8 cellular contexts compared by ENCODE assay signal in genomic region chr15:52790941-52791751, GRCh38. TPM values are rescaled to one million over a fixed set of nuclear protein-coding genes. Genes with fewer than 3 reads are reported as not detected.
A peak's percentile ranks its signal among the peaks of the same experiment; 100 is the strongest.
DNase-seq lines count a peak whose midpoint lies in the region; ATAC-seq and TF ChIP-seq lines count a peak whose summit lies in the region.

No MANE protein-coding gene starts in this region.

- no peaks in the 10 kb centered on the region for H3K9me3 Mint-ChIP-seq in activated naive CD8-positive, alpha-beta T cell (ENCODE audit: low read depth)
- H3K9me3 Mint-ChIP-seq in activated naive CD8-positive, alpha-beta T cell treated with anti-CD3 and anti-CD28 coated beads, Interleukin-2, amount 50 U/mL, for 24 hours = no peaks in the 10 kb centered on the region
- H3K9me3 Mint-ChIP-seq in brain = peaks cover 0 to 12% (median 6%) of the 10 kb centered on the region in 5 experiments

- H3K27me3 ChIP-seq in right lobe of liver (no peaks in the 10 kb centered on the region), upper lobe of right lung (peaks cover 89% of the 10 kb centered on the region)

- H3K36me3 ChIP-seq in right lobe of liver (no peaks in the 10 kb centered on the region), upper lobe of right lung (no peaks in the 10 kb centered on the region)

- peak overlapping the region; percentile 74 for H3K4me3 Mint-ChIP-seq in activated naive CD8-positive, alpha-beta T cell
- H3K4me3 Mint-ChIP-seq in activated naive CD8-positive, alpha-beta T cell treated with anti-CD3 and anti-CD28 coated beads, Interleukin-2, amount 50 U/mL, for 24 hours = no peak overlapping the region
- H3K4me3 Mint-ChIP-seq in brain = peak overlapping the region; percentile 82 to 93 (median 84)

- no peak for DNase-seq in activated naive CD8-positive, alpha-beta T cell treated with anti-CD3 and anti-CD28 coated beads, Interleukin-2, amount 50 U/mL, for 24 hours
- DNase-seq in right lobe of liver = peak; percentile 58 to 68 (median 64)
- no peak for DNase-seq in upper lobe of right lung
- DNase-seq in NCI-H1105 (lab: John Stamatoyannopoulos, UW) = no peak
- no peak for DNase-seq in SW480 (ENCODE audit: low spot score)
- no peak for DNase-seq in NCI-H345 treated with DMSO at 0.1 percent for 48 hours (lab: John Stamatoyannopoulos, UW; ENCODE audit: unreplicated experiment)

- H3K4me3 ChIP-seq in right lobe of liver (peak overlapping the region; percentile 66 to 82 (median 81)), upper lobe of right lung (peak overlapping the region; percentile 52)

- no peaks in the 10 kb centered on the region for H3K9me3 ChIP-seq in right lobe of liver
- H3K9me3 ChIP-seq in upper lobe of right lung = no peaks in the 10 kb centered on the region

- no peaks in the 10 kb centered on the region for H3K36me3 Mint-ChIP-seq in activated naive CD8-positive, alpha-beta T cell
- no peaks in the 10 kb centered on the region for H3K36me3 Mint-ChIP-seq in activated naive CD8-positive, alpha-beta T cell treated with anti-CD3 and anti-CD28 coated beads, Interleukin-2, amount 50 U/mL, for 24 hours (ENCODE audit: low read depth)
- no peaks in the 10 kb centered on the region for H3K36me3 Mint-ChIP-seq in brain

- 45% methylated on average over 15 of the region's 50 CpGs for WGBS in right lobe of liver (ENCODE audit: insufficient coverage, low coverage, low lambda C conversion rate, missing lambda C conversion rate)

- no peaks in the 10 kb centered on the region for H3K4me1 ChIP-seq in right lobe of liver
- H3K4me1 ChIP-seq in upper lobe of right lung = peaks cover 13% of the 10 kb centered on the region

- TF ChIP-seq CTCF in brain (conservative IDR thresholded peaks at IDR 0.05) (peak in 1 of 2 experiments; percentile 43), right lobe of liver (IDR thresholded peaks at IDR 0.05) (peak in 2 of 4 donors; percentile 11 to 32), upper lobe of right lung (IDR thresholded peaks at IDR 0.05) (peak; percentile 5)

- no peak for TF ChIP-seq POLR2A in right lobe of liver (IDR thresholded peaks at IDR 0.05)

- peak overlapping the region; percentile 56 to 98 (median 73) for H3K27ac ChIP-seq in right lobe of liver
- H3K27ac ChIP-seq in upper lobe of right lung = no peak overlapping the region

- intact Hi-C loops in right lobe of liver (cut with DNase I) (no loop called here), upper lobe of right lung (cut with DNase I) (no loop called here)

- peaks cover 39% of the 10 kb centered on the region for H3K27me3 Mint-ChIP-seq in activated naive CD8-positive, alpha-beta T cell
- H3K27me3 Mint-ChIP-seq in activated naive CD8-positive, alpha-beta T cell treated with anti-CD3 and anti-CD28 coated beads, Interleukin-2, amount 50 U/mL, for 24 hours = peaks cover 84% of the 10 kb centered on the region
- peaks cover 100% of the 10 kb centered on the region for H3K27me3 Mint-ChIP-seq in brain

- no peak for ATAC-seq in activated naive CD8-positive, alpha-beta T cell treated with anti-CD3 and anti-CD28 coated beads, Interleukin-2, amount 50 U/mL, for 24 hours
- ATAC-seq in right lobe of liver (peak in 3 of 4 donors; percentile 0 to 11 (median 1)), upper lobe of right lung (no peak)

- no peak overlapping the region for H3K27ac Mint-ChIP-seq in activated naive CD8-positive, alpha-beta T cell
- H3K27ac Mint-ChIP-seq in activated naive CD8-positive, alpha-beta T cell treated with anti-CD3 and anti-CD28 coated beads, Interleukin-2, amount 50 U/mL, for 24 hours = no peak overlapping the region
- H3K27ac Mint-ChIP-seq in brain = no peak overlapping the region

- H3K4me1 Mint-ChIP-seq in activated naive CD8-positive, alpha-beta T cell (ENCODE audit: low read depth) = peaks cover 22% of the 10 kb centered on the region
- peaks cover 14% of the 10 kb centered on the region for H3K4me1 Mint-ChIP-seq in activated naive CD8-positive, alpha-beta T cell treated with anti-CD3 and anti-CD28 coated beads, Interleukin-2, amount 50 U/mL, for 24 hours
- peaks cover 28% of the 10 kb centered on the region for H3K4me1 Mint-ChIP-seq in brain

RNA-seq across cellular contexts. Expression of gene ONECUT1, which starts 1.0 kb away (rescaled TPM):
- not detected for polyA plus RNA-seq in brain (ENCODE audit: insufficient read depth, low read depth, low replicate concordance)
- total RNA-seq in right lobe of liver = 10 to 100 TPM; 41.3 to 58.2 (median 52.5) TPM
- not detected for total RNA-seq in upper lobe of right lung

Comparison
In these comparisons a context has a peak if more than half of its experiments do, and no peak if none do; other contexts are left out.
1. ATAC-seq: peak in right lobe of liver (3 of 4); none in activated naive CD8-positive, alpha-beta T cell treated with anti-CD3 and anti-CD28 coated beads, Interleukin-2, amount 50 U/mL, for 24 hours (single experiment) and upper lobe of right lung (single experiment).
2. DNase-seq: peak in right lobe of liver (3 of 3); none in activated naive CD8-positive, alpha-beta T cell treated with anti-CD3 and anti-CD28 coated beads, Interleukin-2, amount 50 U/mL, for 24 hours (single experiment), upper lobe of right lung (single experiment), NCI-H1105 (single experiment), SW480 (single experiment) and NCI-H345 treated with DMSO at 0.1 percent for 48 hours (single experiment).
3. RNA of gene ONECUT1, which starts 1.0 kb away (total RNA-seq): 41.3 to 58.2 TPM in right lobe of liver; not detected in upper lobe of right lung (single experiment); every median in the first group is over 10 times any median in the second.